24 cellular contexts compared by ENCODE assay signal in the genomic region with DNA sequence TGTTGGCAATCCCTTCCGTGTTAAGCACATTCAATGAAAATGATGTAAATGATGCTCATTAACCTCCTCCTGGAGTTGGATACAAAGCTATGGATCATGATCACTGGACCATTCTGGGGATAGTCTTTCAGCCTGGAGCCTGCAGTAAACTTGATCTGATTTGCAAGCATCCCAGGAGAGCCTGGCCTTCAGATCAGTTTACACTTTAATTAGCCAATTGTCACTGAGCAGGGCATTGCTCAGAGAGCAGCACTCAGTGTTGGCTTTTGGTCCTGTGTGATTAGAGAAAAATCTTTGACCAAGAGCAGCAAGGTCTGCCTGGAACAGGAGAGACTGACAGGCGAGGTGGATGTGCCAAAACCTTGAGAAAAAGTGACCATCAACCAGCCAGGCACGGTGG.
DNase-seq lines count a peak whose midpoint lies in the region; FAIRE-seq and TF ChIP-seq lines count a peak whose summit lies in the region.
"Had no signal": no experiment of that assay in that cellular context is flagged by ENCODE, and none has a peak within 500 bp of the region (broad histone marks: within the 10 kb centered on the region; RNA-seq: fewer than 3 reads in every experiment).

No MANE protein-coding gene starts in this region.

- no peak for FAIRE-seq in urothelium cell line (lab: Jason Lieb, UNC)
- FAIRE-seq: astrocyte, frontal cortex, HepG2 had no signal

- no peak for TF ChIP-seq CTCF in VCaP (conservative IDR thresholded peaks at IDR 0.05)

- peak overlapping the region; percentile 10; the same call in 1 of the 2 replicates for H3K27ac ChIP-seq in VCaP
- H3K27ac ChIP-seq: hepatocyte, Peyer's patch, spleen, transverse colon had no signal

- peak; percentile 31 for DNase-seq in COLO668 (lab: John Stamatoyannopoulos, UW; ENCODE audit: unreplicated experiment)
- peak; percentile 12 for DNase-seq in NCI-H1092 (lab: John Stamatoyannopoulos, UW)
- peak; percentile 93 for DNase-seq in NCI-H2171 treated with DMSO at 0.1 percent for 48 hours (lab: John Stamatoyannopoulos, UW)
- DNase-seq in AG08395 (ENCODE audit: low spot score) = no peak
- DNase-seq in amygdala (lab: John Stamatoyannopoulos, UW) = no peak
- no peak for DNase-seq in NCI-H510A (lab: John Stamatoyannopoulos, UW)
- no peak for DNase-seq in urothelium cell line (ENCODE audit: low spot score)
- DNase-seq: ACHN; activated CD4-positive, alpha-beta T cell treated with anti-CD3 and anti-CD28 coated beads, Interleukin-2, amount 50 U/mL, for 4 hours; activated naive CD8-positive, alpha-beta T cell treated with anti-CD3 and anti-CD28 coated beads, Interleukin-2, amount 10 ng/mL, durations not matched to agents 7 days and 5 days; central memory CD4-positive, alpha-beta T cell; DMS79 treated with DMSO at 0.1 percent for 48 hours; GF-D8; left cardiac atrium; NCI-H226; spleen; T-cell; transverse colon had no signal

Comparison
In these comparisons a context has a peak if more than half of its experiments do, and no peak if none do; other contexts are left out.
1. DNase-seq: peak in COLO668 (single experiment), NCI-H1092 (single experiment) and NCI-H2171 treated with DMSO at 0.1 percent for 48 hours (single experiment); none in AG08395 (single experiment), amygdala (0 of 56), NCI-H510A (single experiment) and urothelium cell line (single experiment).